Comparison of ENCODE assay signal across 1 cellular context in genomic region chr2:180205616-180206271, GRCh38.
TF ChIP-seq lines count a peak whose summit lies in the region.

No MANE protein-coding gene starts in this region.

TF ChIP-seq in GM23338, 12 proteins besides CTCF, POLR2A, EP300 and RAD21 (continued from another document):
- TF ChIP-seq, protein P1, sequence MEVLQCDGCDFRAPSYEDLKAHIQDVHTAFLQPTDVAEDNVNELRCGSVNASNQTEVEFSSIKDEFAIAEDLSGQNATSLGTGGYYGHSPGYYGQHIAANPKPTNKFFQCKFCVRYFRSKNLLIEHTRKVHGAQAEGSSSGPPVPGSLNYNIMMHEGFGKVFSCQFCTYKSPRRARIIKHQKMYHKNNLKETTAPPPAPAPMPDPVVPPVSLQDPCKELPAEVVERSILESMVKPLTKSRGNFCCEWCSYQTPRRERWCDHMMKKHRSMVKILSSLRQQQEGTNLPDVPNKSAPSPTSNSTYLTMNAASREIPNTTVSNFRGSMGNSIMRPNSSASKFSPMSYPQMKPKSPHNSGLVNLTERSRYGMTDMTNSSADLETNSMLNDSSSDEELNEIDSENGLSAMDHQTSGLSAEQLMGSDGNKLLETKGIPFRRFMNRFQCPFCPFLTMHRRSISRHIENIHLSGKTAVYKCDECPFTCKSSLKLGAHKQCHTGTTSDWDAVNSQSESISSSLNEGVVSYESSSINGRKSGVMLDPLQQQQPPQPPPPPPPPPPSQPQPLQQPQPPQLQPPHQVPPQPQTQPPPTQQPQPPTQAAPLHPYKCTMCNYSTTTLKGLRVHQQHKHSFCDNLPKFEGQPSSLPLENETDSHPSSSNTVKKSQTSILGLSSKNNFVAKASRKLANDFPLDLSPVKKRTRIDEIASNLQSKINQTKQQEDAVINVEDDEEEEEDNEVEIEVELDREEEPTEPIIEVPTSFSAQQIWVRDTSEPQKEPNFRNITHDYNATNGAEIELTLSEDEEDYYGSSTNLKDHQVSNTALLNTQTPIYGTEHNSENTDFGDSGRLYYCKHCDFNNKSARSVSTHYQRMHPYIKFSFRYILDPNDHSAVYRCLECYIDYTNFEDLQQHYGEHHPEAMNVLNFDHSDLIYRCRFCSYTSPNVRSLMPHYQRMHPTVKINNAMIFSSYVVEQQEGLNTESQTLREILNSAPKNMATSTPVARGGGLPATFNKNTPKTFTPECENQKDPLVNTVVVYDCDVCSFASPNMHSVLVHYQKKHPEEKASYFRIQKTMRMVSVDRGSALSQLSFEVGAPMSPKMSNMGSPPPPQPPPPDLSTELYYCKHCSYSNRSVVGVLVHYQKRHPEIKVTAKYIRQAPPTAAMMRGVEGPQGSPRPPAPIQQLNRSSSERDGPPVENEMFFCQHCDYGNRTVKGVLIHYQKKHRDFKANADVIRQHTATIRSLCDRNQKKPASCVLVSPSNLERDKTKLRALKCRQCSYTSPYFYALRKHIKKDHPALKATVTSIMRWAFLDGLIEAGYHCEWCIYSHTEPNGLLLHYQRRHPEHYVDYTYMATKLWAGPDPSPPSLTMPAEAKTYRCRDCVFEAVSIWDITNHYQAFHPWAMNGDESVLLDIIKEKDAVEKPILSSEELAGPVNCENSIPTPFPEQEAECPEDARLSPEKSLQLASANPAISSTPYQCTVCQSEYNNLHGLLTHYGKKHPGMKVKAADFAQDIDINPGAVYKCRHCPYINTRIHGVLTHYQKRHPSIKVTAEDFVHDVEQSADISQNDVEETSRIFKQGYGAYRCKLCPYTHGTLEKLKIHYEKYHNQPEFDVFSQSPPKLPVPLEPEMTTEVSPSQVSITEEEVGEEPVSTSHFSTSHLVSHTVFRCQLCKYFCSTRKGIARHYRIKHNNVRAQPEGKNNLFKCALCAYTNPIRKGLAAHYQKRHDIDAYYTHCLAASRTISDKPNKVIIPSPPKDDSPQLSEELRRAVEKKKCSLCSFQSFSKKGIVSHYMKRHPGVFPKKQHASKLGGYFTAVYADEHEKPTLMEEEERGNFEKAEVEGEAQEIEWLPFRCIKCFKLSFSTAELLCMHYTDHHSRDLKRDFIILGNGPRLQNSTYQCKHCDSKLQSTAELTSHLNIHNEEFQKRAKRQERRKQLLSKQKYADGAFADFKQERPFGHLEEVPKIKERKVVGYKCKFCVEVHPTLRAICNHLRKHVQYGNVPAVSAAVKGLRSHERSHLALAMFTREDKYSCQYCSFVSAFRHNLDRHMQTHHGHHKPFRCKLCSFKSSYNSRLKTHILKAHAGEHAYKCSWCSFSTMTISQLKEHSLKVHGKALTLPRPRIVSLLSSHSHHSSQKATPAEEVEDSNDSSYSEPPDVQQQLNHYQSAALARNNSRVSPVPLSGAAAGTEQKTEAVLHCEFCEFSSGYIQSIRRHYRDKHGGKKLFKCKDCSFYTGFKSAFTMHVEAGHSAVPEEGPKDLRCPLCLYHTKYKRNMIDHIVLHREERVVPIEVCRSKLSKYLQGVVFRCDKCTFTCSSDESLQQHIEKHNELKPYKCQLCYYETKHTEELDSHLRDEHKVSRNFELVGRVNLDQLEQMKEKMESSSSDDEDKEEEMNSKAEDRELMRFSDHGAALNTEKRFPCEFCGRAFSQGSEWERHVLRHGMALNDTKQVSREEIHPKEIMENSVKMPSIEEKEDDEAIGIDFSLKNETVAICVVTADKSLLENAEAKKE (CRISPR knock-in tag; IDR thresholded peaks at IDR 0.05), result no peak
- TF ChIP-seq STAT1 (IDR thresholded peaks at IDR 0.05; ENCODE audit: unreplicated experiment), result no peak
- TF ChIP-seq ZNF331 (CRISPR knock-in tag; IDR thresholded peaks at IDR 0.05; ENCODE audit: low read depth), result no peak
- no peak for TF ChIP-seq REST (IDR thresholded peaks at IDR 0.05; ENCODE audit: unreplicated experiment)
- TF ChIP-seq, protein P2, sequence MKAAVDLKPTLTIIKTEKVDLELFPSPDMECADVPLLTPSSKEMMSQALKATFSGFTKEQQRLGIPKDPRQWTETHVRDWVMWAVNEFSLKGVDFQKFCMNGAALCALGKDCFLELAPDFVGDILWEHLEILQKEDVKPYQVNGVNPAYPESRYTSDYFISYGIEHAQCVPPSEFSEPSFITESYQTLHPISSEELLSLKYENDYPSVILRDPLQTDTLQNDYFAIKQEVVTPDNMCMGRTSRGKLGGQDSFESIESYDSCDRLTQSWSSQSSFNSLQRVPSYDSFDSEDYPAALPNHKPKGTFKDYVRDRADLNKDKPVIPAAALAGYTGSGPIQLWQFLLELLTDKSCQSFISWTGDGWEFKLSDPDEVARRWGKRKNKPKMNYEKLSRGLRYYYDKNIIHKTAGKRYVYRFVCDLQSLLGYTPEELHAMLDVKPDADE (IDR thresholded peaks at IDR 0.05), result no peak
- no peak for TF ChIP-seq EZH2 (IDR thresholded peaks at IDR 0.05; ENCODE audit: low read depth, unreplicated experiment)
- no peak for TF ChIP-seq CREB1 (CRISPR knock-in tag; IDR thresholded peaks at IDR 0.05; ENCODE audit: low read depth)
- no peak for TF ChIP-seq POLR2AphosphoS5 (IDR thresholded peaks at IDR 0.05; ENCODE audit: low read depth)
- TF ChIP-seq NANOG (IDR thresholded peaks at IDR 0.05; ENCODE audit: borderline replicate concordance), result no peak
- TF ChIP-seq ZNF114 (CRISPR knock-in tag; IDR thresholded peaks at IDR 0.05), result no peak
TF ChIP-seq in GM23338: peak in this region for 0.
